In the genomic region with DNA sequence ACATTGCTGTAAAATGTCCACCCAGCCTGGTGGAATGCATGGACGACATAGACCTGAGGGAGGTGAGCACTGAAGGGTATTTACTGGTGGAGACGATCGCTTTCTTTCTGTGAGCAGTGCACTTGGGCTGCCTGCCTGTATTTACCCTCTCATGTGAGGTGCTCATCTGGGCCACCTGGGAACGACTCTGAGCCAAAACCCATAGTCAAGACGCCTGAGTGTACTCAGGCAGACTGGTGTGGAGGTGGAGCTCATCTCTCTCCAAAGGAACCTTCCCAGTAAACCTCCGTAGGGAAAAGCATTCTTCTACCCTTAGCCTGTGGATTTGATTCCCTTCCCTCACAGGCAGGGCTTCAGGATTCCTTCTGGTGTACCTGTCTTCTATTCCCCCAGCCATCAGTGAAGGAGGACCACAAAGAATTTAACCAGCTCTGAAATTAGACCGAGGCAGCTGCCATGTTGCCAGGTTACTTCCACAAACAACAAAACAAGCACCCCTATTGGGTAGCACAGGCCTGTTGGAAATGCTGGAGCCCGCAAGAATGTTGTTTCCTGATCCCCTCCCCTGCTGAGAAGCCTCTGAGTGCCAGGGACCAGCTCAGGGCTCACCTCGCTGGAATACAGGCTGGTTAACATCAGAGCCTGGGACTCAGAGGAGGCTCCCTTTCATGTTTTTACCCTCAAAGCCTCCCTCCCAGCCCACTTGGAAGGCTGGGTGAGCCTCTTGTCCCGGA, we compare ENCODE assay signal across 13 cellular contexts. TPM values are rescaled to one million over a fixed set of nuclear protein-coding genes. Genes with fewer than 3 reads are reported as not detected.
DNase-seq lines count a peak whose midpoint lies in the region; ATAC-seq and TF ChIP-seq lines count a peak whose summit lies in the region.
"Had no signal": no experiment of that assay in that cellular context is flagged by ENCODE, and none has a peak within 500 bp of the region (broad histone marks: within the 10 kb centered on the region; RNA-seq: fewer than 3 reads in every experiment).

No MANE protein-coding gene starts in this region.

- no peaks in the 10 kb centered on the region for H3K27me3 ChIP-seq in H7 (ENCODE audit: control insufficient read depth, insufficient read depth, low read length)
- H3K27me3 ChIP-seq in trophoblast cell (ENCODE audit: insufficient read depth, low read length) = no peaks in the 10 kb centered on the region
- no peaks in the 10 kb centered on the region for H3K27me3 ChIP-seq in dorsolateral prefrontal cortex

- no peak overlapping the region for H3K4me2 ChIP-seq in trophoblast cell (ENCODE audit: low read length)

- H4K8ac ChIP-seq in trophoblast cell (ENCODE audit: low read depth, low read length) = no peak overlapping the region

- H3K4ac ChIP-seq in trophoblast cell (ENCODE audit: low read depth, low read length) = no peak overlapping the region

- H3K9ac ChIP-seq in trophoblast cell (ENCODE audit: low read length) = no peak overlapping the region

- peak overlapping the region; percentile 12 for H3K27ac ChIP-seq in trophoblast cell (ENCODE audit: low read depth, low read length)
- peak overlapping the region in 5 of 59 donors; percentile 7 to 52 (median 10) for H3K27ac ChIP-seq in dorsolateral prefrontal cortex

- H3K27ac Mint-ChIP-seq in T-helper 2 cell treated with Interferon-gamma antibody and Interleukin-4, amounts not matched to agents 5 μg/mL and 100 μg/mL, for 36 hours = no peak overlapping the region
- H3K27ac Mint-ChIP-seq: IgD-negative memory B cell, type B pancreatic cell had no signal

- no peak overlapping the region for H4K12ac ChIP-seq in trophoblast cell (ENCODE audit: low read depth, low read length)

- H3K27me3 Mint-ChIP-seq in T-helper 2 cell treated with Interferon-gamma antibody and Interleukin-4, amounts not matched to agents 5 μg/mL and 100 μg/mL, for 36 hours (ENCODE audit: low read depth) = peaks cover 18% of the 10 kb centered on the region
- H3K27me3 Mint-ChIP-seq: IgD-negative memory B cell had no signal

- H3K36me3 ChIP-seq in H7 (replicated peaks; ENCODE audit: control insufficient read depth, insufficient read depth, low read length) = no peaks in the 10 kb centered on the region
- H3K36me3 ChIP-seq in trophoblast cell (ENCODE audit: control insufficient read depth in 1 of 2, insufficient read depth in 2 of 2, low read length in 2 of 2) = peaks cover 24 to 45% of the 10 kb centered on the region in 2 experiments

- no peak overlapping the region for H3K14ac ChIP-seq in trophoblast cell (ENCODE audit: low read length)

- TF ChIP-seq CTCF in dorsolateral prefrontal cortex (IDR thresholded peaks at IDR 0.05 in 54 of 56, conservative IDR thresholded peaks at IDR 0.05 in 2 of 56; ENCODE audit: low read depth in 1 of 56, partially characterized antibody in 56 of 56) = no peak

- ATAC-seq in left cardiac atrium (peak; percentile 52 to 86), GM19452 (IDR thresholded peaks at IDR 0.05; ENCODE audit: unreplicated experiment) (no peak), GM21367 (IDR thresholded peaks at IDR 0.05; ENCODE audit: unreplicated experiment) (no peak)

- no peaks in the 10 kb centered on the region for H3K9me3 ChIP-seq in trophoblast cell (ENCODE audit: insufficient read depth, low read depth, low read length)

- H3K4me3 Mint-ChIP-seq in T-helper 2 cell treated with Interferon-gamma antibody and Interleukin-4, amounts not matched to agents 5 μg/mL and 100 μg/mL, for 36 hours = no peak overlapping the region
- H3K4me3 Mint-ChIP-seq: IgD-negative memory B cell, type B pancreatic cell had no signal

- no peak overlapping the region for H3K4me3 ChIP-seq in H7 (ENCODE audit: insufficient read depth, low read depth, low read length)
- no peak overlapping the region for H3K4me3 ChIP-seq in trophoblast cell (ENCODE audit: low read depth, low read length)
- no peak overlapping the region for H3K4me3 ChIP-seq in dorsolateral prefrontal cortex

- intact Hi-C loops in left cardiac atrium (cut with DNase I) = no loop called here
- intact Hi-C loops in dorsolateral prefrontal cortex (cut with DNase I) = no loop called here

- peaks cover 23 to 25% of the 10 kb centered on the region in 2 experiments for H3K4me1 ChIP-seq in trophoblast cell (ENCODE audit: control insufficient read depth in 1 of 2, insufficient read depth in 2 of 2, low read length in 2 of 2)

- no peak overlapping the region for H2AK5ac ChIP-seq in trophoblast cell (ENCODE audit: low read length)

- no peak overlapping the region for H2BK12ac ChIP-seq in trophoblast cell (ENCODE audit: low read length)

- H4K91ac ChIP-seq in trophoblast cell (ENCODE audit: low read depth, low read length) = no peak overlapping the region

- H3K79me1 ChIP-seq in trophoblast cell (ENCODE audit: low read length) = no peaks in the 10 kb centered on the region

- DNase-seq in H7 = peak; percentile 79
- peak; percentile 83 for DNase-seq in NCI-H748 (lab: John Stamatoyannopoulos, UW; ENCODE audit: unreplicated experiment)
- no peak for DNase-seq in left cardiac atrium
- DNase-seq in trophoblast cell = peak; percentile 94 to 97
- no peak for DNase-seq in T-helper 2 cell treated with Interferon-gamma antibody and Interleukin-4, amounts not matched to agents 5 μg/mL and 100 μg/mL, for 36 hours (ENCODE audit: low spot score)
- DNase-seq in dorsolateral prefrontal cortex = no peak
- DNase-seq: activated naive CD4-positive, alpha-beta T cell treated with Interleukin-2 at 50 U/mL for 16 hours; head of caudate nucleus; T-helper 2 cell had no signal

- no peak overlapping the region for H2BK5ac ChIP-seq in trophoblast cell (ENCODE audit: low read depth, low read length, poor library complexity)

- WGBS in trophoblast cell (ENCODE audit: extremely low coverage, insufficient coverage, insufficient read length) = no CpG with 5 or more reads among the region's 10 CpGs

- H2AFZ ChIP-seq in trophoblast cell (ENCODE audit: insufficient read depth, low read length, poor library complexity) = no peak overlapping the region

- peak overlapping the region; percentile 1 for H3K18ac ChIP-seq in trophoblast cell (ENCODE audit: low read length)

- no peaks in the 10 kb centered on the region for H3K79me2 ChIP-seq in trophoblast cell (ENCODE audit: control insufficient read depth, insufficient read depth, low read length, poor library complexity)

- no peak overlapping the region for H2BK120ac ChIP-seq in trophoblast cell (ENCODE audit: insufficient read depth, low read length, poor library complexity)

- H3K23ac ChIP-seq in trophoblast cell (ENCODE audit: low read length) = no peak overlapping the region

- H3K4me1 Mint-ChIP-seq in T-helper 2 cell treated with Interferon-gamma antibody and Interleukin-4, amounts not matched to agents 5 μg/mL and 100 μg/mL, for 36 hours (ENCODE audit: low read depth) = no peaks in the 10 kb centered on the region

- no peaks in the 10 kb centered on the region for H3K9me3 Mint-ChIP-seq in T-helper 2 cell treated with Interferon-gamma antibody and Interleukin-4, amounts not matched to agents 5 μg/mL and 100 μg/mL, for 36 hours

- no peaks in the 10 kb centered on the region for H3K36me3 Mint-ChIP-seq in T-helper 2 cell treated with Interferon-gamma antibody and Interleukin-4, amounts not matched to agents 5 μg/mL and 100 μg/mL, for 36 hours (ENCODE audit: low read depth)

RNA-seq across cellular contexts. Expression of a gene that starts 47.5 kb away (rescaled TPM):
- not detected in 2 replicates for total RNA-seq in H7 (2014; rRNA removed; shearing (Covaris generic))
- total RNA-seq in left cardiac atrium = under 1 TPM in 1 of 2 donors, not detected in 1; 0.18 TPM
- 1.1 and 1.4 TPM in 2 replicates for polyA plus RNA-seq in trophoblast cell (2013)
- total RNA-seq in dorsolateral prefrontal cortex = 1 to 10 TPM in 7 of 120 experiments, under 1 TPM in 71, not detected in 42; 0.12 to 2.2 (median 0.46) TPM
- polyA plus RNA-seq: IgD-negative memory B cell had no signal

Comparison
In these comparisons a context has a peak if more than half of its experiments do, and no peak if none do; other contexts are left out.
1. DNase-seq: peak in H7 (single experiment), NCI-H748 (single experiment) and trophoblast cell (2 of 2); none in left cardiac atrium (single experiment), T-helper 2 cell treated with Interferon-gamma antibody and Interleukin-4, amounts not matched to agents 5 μg/mL and 100 μg/mL, for 36 hours (single experiment) and dorsolateral prefrontal cortex (0 of 10).
2. ATAC-seq: peak in left cardiac atrium (2 of 2); none in GM19452 (single experiment) and GM21367 (single experiment).